Comparison of ENCODE assay signal across 6 cellular contexts in the genomic region with DNA sequence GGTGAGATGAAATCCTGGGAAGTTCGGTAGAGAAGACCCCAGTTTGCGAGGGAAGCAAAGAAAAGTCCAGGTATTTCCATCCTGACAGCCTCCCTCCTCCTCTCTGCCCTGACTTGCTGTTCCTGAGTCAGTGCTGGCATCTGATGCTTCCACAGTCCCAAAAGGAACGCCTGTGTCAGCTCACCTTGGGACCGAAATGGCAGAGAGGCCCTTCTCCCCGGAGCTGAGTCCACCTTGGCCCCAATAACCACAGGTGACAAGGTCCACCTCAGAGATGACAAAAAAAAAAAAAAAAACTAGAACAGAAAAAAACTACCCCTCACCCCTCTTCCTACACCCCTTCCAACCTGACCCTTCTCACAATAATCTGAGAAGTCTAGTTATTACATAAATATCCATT. TPM values are rescaled to one million over a fixed set of nuclear protein-coding genes. Genes with fewer than 3 reads are reported as not detected.
"Had no signal": no experiment of that assay in that cellular context is flagged by ENCODE, and none has a peak within 500 bp of the region (broad histone marks: within the 10 kb centered on the region; RNA-seq: fewer than 3 reads in every experiment).

No MANE protein-coding gene starts in this region.

- H3K4me3 Mint-ChIP-seq: IgD-negative memory B cell had no signal

- H3K4me3 ChIP-seq: K562 had no signal

- H3K27ac Mint-ChIP-seq: IgD-negative memory B cell had no signal

- H3K36me3 Mint-ChIP-seq: IgD-negative memory B cell had no signal

- DNase-seq: KBM-7 had no signal

- H3K9me3 Mint-ChIP-seq: IgD-negative memory B cell had no signal

- ATAC-seq: HepG2, K562 had no signal

- H3K27ac ChIP-seq: HL-60 had no signal

RNA-seq across cellular contexts. Expression of a gene that starts 31.6 kb away (rescaled TPM):
- total RNA-seq: HepG2, HT1080, K562 had no signal
- polyA plus RNA-seq: HepG2, IgD-negative memory B cell, K562 had no signal

RNA-seq across cellular contexts. Expression of a gene that starts 54.9 kb away (rescaled TPM):
- total RNA-seq: HepG2, HT1080 had no signal
- polyA plus RNA-seq: HepG2, IgD-negative memory B cell had no signal
